23 cellular contexts compared by ENCODE assay signal in the genomic region with DNA sequence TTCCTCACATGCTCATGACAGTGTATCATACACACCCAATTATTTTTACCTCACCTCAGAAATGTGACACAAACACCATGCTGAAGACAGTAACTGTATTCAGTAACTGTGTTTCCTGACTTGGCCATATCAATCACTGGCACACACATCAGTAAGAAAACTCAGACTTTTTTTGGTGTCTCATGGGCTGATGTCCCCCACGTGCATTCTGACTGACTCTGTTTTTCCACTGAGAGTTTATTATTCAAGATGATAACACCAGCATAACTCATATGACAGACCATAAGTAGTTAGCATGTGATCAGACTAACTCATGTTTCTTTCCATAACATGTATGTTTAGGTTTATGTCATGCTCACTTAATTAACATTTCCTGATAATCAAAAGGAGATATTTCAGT.
"Had no signal": no experiment of that assay in that cellular context is flagged by ENCODE, and none has a peak within 500 bp of the region (broad histone marks: within the 10 kb centered on the region; RNA-seq: fewer than 3 reads in every experiment).

No MANE protein-coding gene starts in this region.

- ATAC-seq: activated CD8-positive, alpha-beta T cell treated with anti-CD3 and anti-CD28 coated beads for 36 hours; activated naive CD8-positive, alpha-beta T cell treated with anti-CD3 and anti-CD28 coated beads, Interleukin-2, amount 50 U/mL, for 24 hours; activated T-cell treated with anti-CD3 and anti-CD28 coated beads, Interleukin-2, amount 50 U/mL, for 4 hours; effector memory CD8-positive, alpha-beta T cell; left colon; naive thymus-derived CD8-positive, alpha-beta T cell had no signal

- H3K36me3 ChIP-seq: right atrium auricular region, spleen, vagina had no signal

- FAIRE-seq: bronchial epithelial cell, endothelial cell of umbilical vein, kidney had no signal

- H3K9me3 ChIP-seq: right atrium auricular region, spleen, thoracic aorta, vagina had no signal

- DNase-seq: activated B cell treated with CpG ODN at 0.5 μM for 24 hours; activated CD4-positive, alpha-beta T cell treated with anti-CD3 and anti-CD28 coated beads, Interleukin-2, amount 50 U/mL, for 1 hour; activated CD8-positive, alpha-beta T cell treated with anti-CD3 and anti-CD28 coated beads for 36 hours; activated naive CD8-positive, alpha-beta T cell treated with anti-CD3 and anti-CD28 coated beads, Interleukin-2, amount 50 U/mL, for 24 hours; activated T-cell treated with anti-CD3 and anti-CD28 coated beads, Interleukin-2, amount 50 U/mL, for 4 hours; amygdala; dorsolateral prefrontal cortex; effector memory CD8-positive, alpha-beta T cell; head of caudate nucleus; hippocampal formation; kidney; left colon; midbrain; naive thymus-derived CD8-positive, alpha-beta T cell; spleen; stimulated activated CD4-positive, alpha-beta T cell treated with anti-CD3 and anti-CD28 coated beads, Interleukin-2, amount 100 ng/mL, for 48 hours; T-helper 2 cell had no signal

- H3K4me3 ChIP-seq: coronary artery, dorsolateral prefrontal cortex, right atrium auricular region, spleen, thoracic aorta, vagina had no signal

- H3K27me3 ChIP-seq: dorsolateral prefrontal cortex, right atrium auricular region, spleen, vagina had no signal

- H3K4me1 ChIP-seq: right atrium auricular region, spleen had no signal

- H3K27ac ChIP-seq: coronary artery, dorsolateral prefrontal cortex, right atrium auricular region, spleen, thoracic aorta, vagina had no signal
